ENCODE assay signal across 8 cellular contexts in genomic region chr11:64745523-64746328, GRCh38. TPM values are rescaled to one million over a fixed set of nuclear protein-coding genes. Genes with fewer than 3 reads are reported as not detected.
DNase-seq lines count a peak whose midpoint lies in the region; ATAC-seq and TF ChIP-seq lines count a peak whose summit lies in the region.

No MANE protein-coding gene starts in this region.

- H3K18ac ChIP-seq in mesendoderm (ENCODE audit: low read length) = peak overlapping the region; percentile 53

- POLR2A ChIA-PET in CD4-positive, alpha-beta memory T cell (lab: Charles Lee; ENCODE audit: partially characterized antibody) = interaction anchor here (0.6 to 26.2 kb wide), 32 partner anchors 10 to 1145 kb away, joined by 3 to 1500 read pairs (median 8); partner anchors contain the start of genes CCDC85B, EHD1, FAU and MAP4K2

- no peak for TF ChIP-seq CTCF in dorsolateral prefrontal cortex (IDR thresholded peaks at IDR 0.05 in 54 of 56, conservative IDR thresholded peaks at IDR 0.05 in 2 of 56; ENCODE audit: low read depth in 1 of 56, partially characterized antibody in 56 of 56)

- no CpG with 5 or more reads among the region's 52 CpGs for WGBS in mesendoderm (ENCODE audit: extremely low coverage, insufficient coverage, low lambda C conversion rate)

- H3K4me2 ChIP-seq in mesendoderm (ENCODE audit: low read length) = peak overlapping the region; percentile 88

- peaks cover 22 to 65% (median 32%) of the 10 kb centered on the region in 4 donors for H3K4me1 Mint-ChIP-seq in CD4-positive, alpha-beta memory T cell
- H3K4me1 Mint-ChIP-seq in IgD-negative memory B cell = peaks cover 8 to 24% (median 18%) of the 10 kb centered on the region in 3 donors

- peak overlapping the region; percentile 61 to 82 for H3K4me3 ChIP-seq in CD4-positive, alpha-beta memory T cell (ENCODE audit: low read length in 2 of 2)
- H3K4me3 ChIP-seq in dorsolateral prefrontal cortex (peak overlapping the region; percentile 28 to 73 (median 60)), mesendoderm (ENCODE audit: low read length) (peak overlapping the region; percentile 22)

- H3K4ac ChIP-seq in mesendoderm (ENCODE audit: low read depth, low read length) = no peak overlapping the region

- no peak overlapping the region for H4K8ac ChIP-seq in mesendoderm (ENCODE audit: low read depth, low read length)

- peaks cover 11 to 33% of the 10 kb centered on the region in 2 donors for H3K36me3 Mint-ChIP-seq in CD4-positive, alpha-beta memory T cell
- H3K36me3 Mint-ChIP-seq in IgD-negative memory B cell = peaks cover 3% of the 10 kb centered on the region

- H3K27ac ChIP-seq in CD4-positive, alpha-beta memory T cell (ENCODE audit: low read depth, low read length) = peak overlapping the region; percentile 96
- H3K27ac ChIP-seq in dorsolateral prefrontal cortex (peak overlapping the region in 58 of 59 donors; percentile 51 to 95 (median 88)), mesendoderm (ENCODE audit: low read depth, low read length) (no peak overlapping the region)

- no peaks in the 10 kb centered on the region for H3K79me1 ChIP-seq in mesendoderm (ENCODE audit: low read length)

- peak overlapping the region; percentile 99 to 100 (median 99) for H3K27ac Mint-ChIP-seq in CD4-positive, alpha-beta memory T cell
- H3K27ac Mint-ChIP-seq in IgD-negative memory B cell = peak overlapping the region; percentile 98 to 100 (median 99)

- H3K79me2 ChIP-seq in mesendoderm (ENCODE audit: control insufficient read depth, insufficient read depth, low read length) = no peaks in the 10 kb centered on the region

- CTCF ChIA-PET in CD4-positive, alpha-beta memory T cell (lab: Charles Lee; ENCODE audit: partially characterized antibody) = interaction anchor here (0.8 to 10.2 kb wide), 5 partner anchors 17 to 100 kb away, joined by 3 to 135 read pairs (median 32); partner anchors contain the start of gene PYGM

- H3K23ac ChIP-seq in mesendoderm (ENCODE audit: low read length) = no peak overlapping the region

- H3K9me3 ChIP-seq in CD4-positive, alpha-beta memory T cell (ENCODE audit: control insufficient read depth in 1 of 2, low read length in 2 of 2) = no peaks in the 10 kb centered on the region

- peak; percentile 86 to 89 (median 87) for DNase-seq in CD4-positive, alpha-beta memory T cell
- DNase-seq in activated CD4-positive, alpha-beta T cell treated with anti-CD3 and anti-CD28 coated beads for 48 hours = peak; percentile 56
- DNase-seq in dorsolateral prefrontal cortex (peak in 7 of 10 donors; percentile 45 to 72 (median 56)), mesendoderm (peak; percentile 65), SW480 (ENCODE audit: low spot score) (no peak)
- peak; percentile 44 to 64 for DNase-seq in stimulated activated CD8-positive, alpha-beta memory T cell treated with anti-CD3 and anti-CD28 coated beads, Interleukin-4, amount 100 ng/mL, for 4 hours (ENCODE audit: low read depth in 2 of 2, low spot score in 1 of 2)

- H2BK120ac ChIP-seq in mesendoderm (ENCODE audit: low read depth, low read length) = no peak overlapping the region

- no peaks in the 10 kb centered on the region for H3K27me3 ChIP-seq in CD4-positive, alpha-beta memory T cell (ENCODE audit: insufficient read depth, low read length)
- H3K27me3 ChIP-seq in dorsolateral prefrontal cortex (peaks cover 0 to 16% (median 0%) of the 10 kb centered on the region in 45 donors), mesendoderm (ENCODE audit: insufficient read depth, low read length, poor library complexity) (peaks cover 21% of the 10 kb centered on the region)

- no peak for ATAC-seq in HG03097 (IDR thresholded peaks at IDR 0.05; ENCODE audit: low FRiP score, unreplicated experiment)

- H4K5ac ChIP-seq in mesendoderm (ENCODE audit: low read length) = no peak overlapping the region

- peaks cover 0 to 1% (median 0%) of the 10 kb centered on the region in 8 donors for H3K9me3 Mint-ChIP-seq in CD4-positive, alpha-beta memory T cell
- no peaks in the 10 kb centered on the region for H3K9me3 Mint-ChIP-seq in IgD-negative memory B cell

- intact Hi-C loops in CD4-positive, alpha-beta memory T cell (cut with micrococcal nuclease) = loop anchor here (1.0 to 10.0 kb wide), 3 partner anchors 33 to 369 kb away; partner anchors contain the start of genes MAP4K2, SF1, TM7SF2 and ZNHIT2
- intact Hi-C loops in dorsolateral prefrontal cortex (cut with DNase I) = no loop called here

- H2BK15ac ChIP-seq in mesendoderm (replicated peaks; ENCODE audit: low read depth) = no peak overlapping the region

- peak overlapping the region; percentile 92 to 99 (median 96) for H3K4me3 Mint-ChIP-seq in CD4-positive, alpha-beta memory T cell
- H3K4me3 Mint-ChIP-seq in IgD-negative memory B cell = peak overlapping the region; percentile 93 to 99 (median 96)

- no peak overlapping the region for H2BK5ac ChIP-seq in mesendoderm (ENCODE audit: low read length)

- H3K36me3 ChIP-seq in CD4-positive, alpha-beta memory T cell (ENCODE audit: insufficient read depth, low read length) = peaks cover 8% of the 10 kb centered on the region
- no peaks in the 10 kb centered on the region for H3K36me3 ChIP-seq in mesendoderm (ENCODE audit: control insufficient read depth, insufficient read depth, low read length)

- peaks cover 30% of the 10 kb centered on the region for H3K4me1 ChIP-seq in CD4-positive, alpha-beta memory T cell (ENCODE audit: insufficient read depth, low read length)
- H3K4me1 ChIP-seq in mesendoderm (ENCODE audit: control insufficient read depth, low read depth, low read length) = no peaks in the 10 kb centered on the region

- H3K56ac ChIP-seq in mesendoderm (ENCODE audit: low read length) = no peak overlapping the region

- H2AK5ac ChIP-seq in mesendoderm (ENCODE audit: low read length) = no peak overlapping the region

- H3K27me3 Mint-ChIP-seq in CD4-positive, alpha-beta memory T cell = no peaks in the 10 kb centered on the region
- H3K27me3 Mint-ChIP-seq in IgD-negative memory B cell = no peaks in the 10 kb centered on the region

- no peak overlapping the region for H3K9ac ChIP-seq in mesendoderm (ENCODE audit: low read length)

RNA-seq across cellular contexts. Expression of gene RASGRP2, which starts 1.8 kb away (rescaled TPM):
- 100 to 1,000 TPM; 440 to 463 TPM for total RNA-seq in CD4-positive, alpha-beta memory T cell
- 100 to 1,000 TPM; 177 to 208 TPM for polyA plus RNA-seq in CD4-positive, alpha-beta memory T cell
- 350 TPM for polyA plus RNA-seq in IgD-negative memory B cell
- total RNA-seq in dorsolateral prefrontal cortex = 10 to 100 TPM; 15.2 to 58.6 (median 32.8) TPM
- polyA plus RNA-seq in mesendoderm (2013, experiment 1 of 2) = 1.0 TPM
- 1.3 TPM for polyA plus RNA-seq in mesendoderm (2013, experiment 2 of 2)

RNA-seq across cellular contexts. Expression of gene PYGM, which starts 14.0 kb away (rescaled TPM):
- total RNA-seq in CD4-positive, alpha-beta memory T cell = 10 to 100 TPM; 10.7 to 11.3 TPM
- polyA plus RNA-seq in CD4-positive, alpha-beta memory T cell = under 1 TPM in 1 of 2 donors, not detected in 1; 0.38 TPM
- polyA plus RNA-seq in IgD-negative memory B cell = 2.0 TPM
- 10 to 100 TPM in 111 of 120 experiments, 1 to 10 TPM in 9; 4.6 to 94.1 (median 19.4) TPM for total RNA-seq in dorsolateral prefrontal cortex
- polyA plus RNA-seq in mesendoderm (2013, experiment 1 of 2) = 0.62 TPM
- 0.69 TPM for polyA plus RNA-seq in mesendoderm (2013, experiment 2 of 2)

RNA-seq across cellular contexts. Expression of gene NRXN2, which starts 22.7 kb away (rescaled TPM):
- total RNA-seq in CD4-positive, alpha-beta memory T cell = under 1 TPM in 1 of 2 experiments, not detected in 1; 0.30 TPM
- not detected for polyA plus RNA-seq in CD4-positive, alpha-beta memory T cell
- not detected for polyA plus RNA-seq in IgD-negative memory B cell
- 100 to 1,000 TPM; 116 to 339 (median 247) TPM for total RNA-seq in dorsolateral prefrontal cortex
- polyA plus RNA-seq in mesendoderm (2013, experiment 1 of 2) = 0.39 TPM
- polyA plus RNA-seq in mesendoderm (2013, experiment 2 of 2) = 0.74 TPM

RNA-seq across cellular contexts. Expression of gene SF1, which starts 32.6 kb away (rescaled TPM):
- 100 to 1,000 TPM; 805 to 832 TPM for total RNA-seq in CD4-positive, alpha-beta memory T cell
- polyA plus RNA-seq in CD4-positive, alpha-beta memory T cell = 100 to 1,000 TPM in 1 of 2 donors, 10 to 100 TPM in 1; 48.3 to 158 TPM
- 170 TPM for polyA plus RNA-seq in IgD-negative memory B cell
- total RNA-seq in dorsolateral prefrontal cortex = 100 to 1,000 TPM; 198 to 357 (median 281) TPM
- polyA plus RNA-seq in mesendoderm (2013, experiment 1 of 2) = 268 TPM
- 265 TPM for polyA plus RNA-seq in mesendoderm (2013, experiment 2 of 2)

RNA-seq across cellular contexts. Expression of gene MAP4K2, which starts 57.3 kb away (rescaled TPM):
- 100 to 1,000 TPM; 122 to 128 TPM for total RNA-seq in CD4-positive, alpha-beta memory T cell
- polyA plus RNA-seq in CD4-positive, alpha-beta memory T cell = 10 to 100 TPM; 32.3 to 57.2 TPM
- polyA plus RNA-seq in IgD-negative memory B cell = 68.1 TPM
- total RNA-seq in dorsolateral prefrontal cortex = 10 to 100 TPM; 26.4 to 59.7 (median 38.5) TPM
- 10.2 TPM for polyA plus RNA-seq in mesendoderm (2013, experiment 1 of 2)
- polyA plus RNA-seq in mesendoderm (2013, experiment 2 of 2) = 10.2 TPM

Comparison
In these comparisons a context has a peak if more than half of its experiments do, and no peak if none do; other contexts are left out.
1. RNA of gene RASGRP2, which starts 1.8 kb away (total RNA-seq): 440 to 463 TPM in CD4-positive, alpha-beta memory T cell; 15.2 to 58.6 TPM in dorsolateral prefrontal cortex; every median in the first group is over 4 times any median in the second.
2. RNA of gene NRXN2, which starts 22.7 kb away (total RNA-seq): 116 to 339 TPM in dorsolateral prefrontal cortex; 0.30 TPM in CD4-positive, alpha-beta memory T cell; every median in the first group is over 10 times any median in the second.
3. Peak in every context shown above with its lines, with median percentiles within 50 percentile points of each other: H3K4me3 ChIP-seq.